In genomic region chr6:51827580-51827979, GRCh38 we compare ENCODE assay signal across 16 cellular contexts.
DNase-seq lines count a peak whose midpoint lies in the region; ATAC-seq, FAIRE-seq and TF ChIP-seq lines count a peak whose summit lies in the region.
"Had no signal": no experiment of that assay in that cellular context is flagged by ENCODE, and none has a peak within 500 bp of the region (broad histone marks: within the 10 kb centered on the region; RNA-seq: fewer than 3 reads in every experiment).

No MANE protein-coding gene starts in this region.

- no peaks in the 10 kb centered on the region for H4K20me1 ChIP-seq in K562 (replicated peaks; ENCODE audit: control insufficient read depth, insufficient read depth, low read length)
- H4K20me1 ChIP-seq: BLaER1 treated with 17β-estradiol and CSF1 and Interleukin-3, amounts not matched to agents 10 nM and 100 nM had no signal

- H3K27me3 ChIP-seq in HUES6 (ENCODE audit: control insufficient read depth, insufficient read depth, low read length) (no peaks in the 10 kb centered on the region), K562 (ENCODE audit: control insufficient read depth in 2 of 2, insufficient read depth in 2 of 2, low read length in 2 of 2) (no peaks in the 10 kb centered on the region)
- H3K27me3 ChIP-seq: BLaER1 treated with 17β-estradiol and CSF1 and Interleukin-3, amounts not matched to agents 10 nM and 100 nM had no signal

- H3K9ac ChIP-seq in HUES6 (ENCODE audit: low read length) (no peak overlapping the region), K562 (ENCODE audit: insufficient read depth in 1 of 2, low read depth in 2 of 2, low read length in 2 of 2) (no peak overlapping the region)
- H3K9ac ChIP-seq: BLaER1 treated with 17β-estradiol and CSF1 and Interleukin-3, amounts not matched to agents 10 nM and 100 nM had no signal

- no peaks in the 10 kb centered on the region for H3K9me3 ChIP-seq in HUES6 (ENCODE audit: control insufficient read depth, insufficient read depth, low read depth, low read length)
- H3K9me3 ChIP-seq in K562 (replicated peaks; ENCODE audit: control insufficient read depth, insufficient read depth, low read depth, low read length): no peaks in the 10 kb centered on the region
- H3K9me3 ChIP-seq: BLaER1 treated with 17β-estradiol and CSF1 and Interleukin-3, amounts not matched to agents 10 nM and 100 nM had no signal

- H3K9me1 ChIP-seq in K562 (ENCODE audit: control insufficient read depth, insufficient read depth, low read length): no peaks in the 10 kb centered on the region

- no peaks in the 10 kb centered on the region for H3K4me1 Mint-ChIP-seq in activated T-cell treated with anti-CD3 and anti-CD28 coated beads, Interleukin-2, amount 50 U/mL, for 72 hours (ENCODE audit: low read depth)
- no peaks in the 10 kb centered on the region for H3K4me1 Mint-ChIP-seq in naive thymus-derived CD8-positive, alpha-beta T cell
- H3K4me1 Mint-ChIP-seq: CD4-positive, CD25-positive, alpha-beta regulatory T cell had no signal

- H3K4me3 ChIP-seq in HUES6 (ENCODE audit: low read depth, low read length) (peak overlapping the region; percentile 4; the same call in 1 of the 2 replicates), K562 (no peak overlapping the region)
- H3K4me3 ChIP-seq: BLaER1 treated with 17β-estradiol and CSF1 and Interleukin-3, amounts not matched to agents 10 nM and 100 nM; GM12878 had no signal

- peak; percentile 15 for FAIRE-seq in K562 (lab: Jason Lieb, UNC)
- FAIRE-seq: GM12878, GM18507, H54 had no signal

- CTCF ChIA-PET in K562 (lab: Yijun Ruan, JAX; ENCODE audit: low intra/inter-chr PET ratio): no interaction called here

- TF ChIP-seq POLR2A in K562 (conservative IDR thresholded peaks at IDR 0.05): no peak

- TF ChIP-seq RAD21 in K562 (CRISPR knock-in tag; conservative IDR thresholded peaks at IDR 0.05 in 1 of 2, IDR thresholded peaks at IDR 0.05 in 1 of 2): no peak

- peak; percentile 67 for DNase-seq in DMS53 (lab: John Stamatoyannopoulos, UW)
- peak; percentile 5 to 56 for DNase-seq in NCI-H526 (lab: John Stamatoyannopoulos, UW)
- DNase-seq in K562 (ENCODE audit: extremely low read depth in 1 of 4, low spot score in 3 of 4): no peak
- DNase-seq in activated T-cell treated with anti-CD3 and anti-CD28 coated beads, Interleukin-2, amount 50 U/mL, for 72 hours: no peak
- no peak for DNase-seq in naive thymus-derived CD8-positive, alpha-beta T cell
- DNase-seq: ACHN; CD4-positive, CD25-positive, alpha-beta regulatory T cell; DMS79 had no signal

- H3K36me3 Mint-ChIP-seq in activated T-cell treated with anti-CD3 and anti-CD28 coated beads, Interleukin-2, amount 50 U/mL, for 72 hours (ENCODE audit: insufficient read depth in 2 of 2): no peaks in the 10 kb centered on the region
- no peaks in the 10 kb centered on the region for H3K36me3 Mint-ChIP-seq in naive thymus-derived CD8-positive, alpha-beta T cell
- H3K36me3 Mint-ChIP-seq: CD4-positive, CD25-positive, alpha-beta regulatory T cell had no signal

- H3K27ac ChIP-seq in HUES6 (ENCODE audit: low read depth, low read length): no peak overlapping the region
- no peak overlapping the region for H3K27ac ChIP-seq in K562 (ENCODE audit: extremely low read depth, low read depth, low read length)
- H3K27ac ChIP-seq: BLaER1 treated with 17β-estradiol and CSF1 and Interleukin-3, amounts not matched to agents 10 nM and 100 nM had no signal

- H3K4me2 ChIP-seq in K562 (ENCODE audit: insufficient read depth, low read length): no peak overlapping the region
- H3K4me2 ChIP-seq: BLaER1 treated with 17β-estradiol and CSF1 and Interleukin-3, amounts not matched to agents 10 nM and 100 nM had no signal

- no peak overlapping the region for H3K27ac Mint-ChIP-seq in activated T-cell treated with anti-CD3 and anti-CD28 coated beads, Interleukin-2, amount 50 U/mL, for 72 hours
- no peak overlapping the region for H3K27ac Mint-ChIP-seq in naive thymus-derived CD8-positive, alpha-beta T cell
- H3K27ac Mint-ChIP-seq: CD4-positive, CD25-positive, alpha-beta regulatory T cell had no signal

- no peak overlapping the region for H3K4me3 Mint-ChIP-seq in activated T-cell treated with anti-CD3 and anti-CD28 coated beads, Interleukin-2, amount 50 U/mL, for 72 hours
- no peak overlapping the region for H3K4me3 Mint-ChIP-seq in naive thymus-derived CD8-positive, alpha-beta T cell
- H3K4me3 Mint-ChIP-seq: CD4-positive, CD25-positive, alpha-beta regulatory T cell had no signal

- H3K4me1 ChIP-seq in HUES6 (ENCODE audit: control insufficient read depth, insufficient read depth, low read length): peaks cover 17% of the 10 kb centered on the region
- no peaks in the 10 kb centered on the region for H3K4me1 ChIP-seq in K562 (replicated peaks in 1 of 2; ENCODE audit: control insufficient read depth in 2 of 2, insufficient read depth in 2 of 2, low read length in 2 of 2)
- H3K4me1 ChIP-seq: BLaER1 treated with 17β-estradiol and CSF1 and Interleukin-3, amounts not matched to agents 10 nM and 100 nM had no signal

- no TSS peak for BruUV-seq in K562 (replicated peaks; lab: Mats Ljungman, UMichigan)

- intact Hi-C loops in K562 (cut with micrococcal nuclease): no loop called here

- no peaks in the 10 kb centered on the region for H3K9me3 Mint-ChIP-seq in activated T-cell treated with anti-CD3 and anti-CD28 coated beads, Interleukin-2, amount 50 U/mL, for 72 hours
- peaks cover 0 to 4% (median 0%) of the 10 kb centered on the region in 9 donors for H3K9me3 Mint-ChIP-seq in naive thymus-derived CD8-positive, alpha-beta T cell
- H3K9me3 Mint-ChIP-seq: CD4-positive, CD25-positive, alpha-beta regulatory T cell had no signal

- POLR2A ChIA-PET in K562 (lab: Yijun Ruan, JAX): no interaction called here
- POLR2A ChIA-PET in naive thymus-derived CD8-positive, alpha-beta T cell (lab: Charles Lee): no interaction called here

- in situ Hi-C loops in K562 (cut with MboI): no loop called here

- H2AFZ ChIP-seq in K562 (ENCODE audit: low read depth, low read length): no peak overlapping the region

- H3K36me3 ChIP-seq in HUES6 (ENCODE audit: control insufficient read depth, insufficient read depth, low read length) (no peaks in the 10 kb centered on the region), K562 (ENCODE audit: control insufficient read depth, insufficient read depth, low read length) (no peaks in the 10 kb centered on the region)
- H3K36me3 ChIP-seq: BLaER1 treated with 17β-estradiol and CSF1 and Interleukin-3, amounts not matched to agents 10 nM and 100 nM had no signal

- TF ChIP-seq CTCF in K562 (IDR thresholded peaks at IDR 0.05 in 2 of 3, conservative IDR thresholded peaks at IDR 0.05 in 1 of 3; ENCODE audit: insufficient read depth in 2 of 3, low read depth in 1 of 3, low read length in 3 of 3): no peak

- no peak for ATAC-seq in K562
- no peak for ATAC-seq in HG03108 (IDR thresholded peaks at IDR 0.05; ENCODE audit: unreplicated experiment)
- no peak for ATAC-seq in activated T-cell treated with anti-CD3 and anti-CD28 coated beads, Interleukin-2, amount 50 U/mL, for 72 hours (replicated peaks in 1 of 2)
- no peak for ATAC-seq in naive thymus-derived CD8-positive, alpha-beta T cell
- ATAC-seq in HG03469 (IDR thresholded peaks at IDR 0.05; ENCODE audit: unreplicated experiment): no peak
- ATAC-seq: GM12878, HCT116 had no signal

- TF ChIP-seq EP300 in K562 (IDR thresholded peaks at IDR 0.05; ENCODE audit: low read length): no peak

- H3K27me3 Mint-ChIP-seq in activated T-cell treated with anti-CD3 and anti-CD28 coated beads, Interleukin-2, amount 50 U/mL, for 72 hours (ENCODE audit: low read depth): no peaks in the 10 kb centered on the region
- peaks cover 3 to 18% (median 4%) of the 10 kb centered on the region in 5 donors for H3K27me3 Mint-ChIP-seq in naive thymus-derived CD8-positive, alpha-beta T cell
- H3K27me3 Mint-ChIP-seq: CD4-positive, CD25-positive, alpha-beta regulatory T cell had no signal

- no peaks in the 10 kb centered on the region for H3K79me2 ChIP-seq in K562 (ENCODE audit: control insufficient read depth, insufficient read depth, low read length)

- 0% methylated on average over 1 of the region's 1 CpG for WGBS in K562 (ENCODE audit: insufficient coverage, low coverage, missing lambda C conversion rate)

TF ChIP-seq in K562, 482 proteins besides CTCF, POLR2A, EP300 and RAD21 (continues in another document):
- no peak for TF ChIP-seq ZNF165 (CRISPR knock-in tag; IDR thresholded peaks at IDR 0.05; ENCODE audit: borderline replicate concordance)
- no peak for TF ChIP-seq ZNF695 (CRISPR knock-in tag; IDR thresholded peaks at IDR 0.05)
- no peak for TF ChIP-seq ZFP36 (IDR thresholded peaks at IDR 0.05; ENCODE audit: low read depth, low read length, partially characterized antibody)
- TF ChIP-seq ELF2 (CRISPR knock-in tag; IDR thresholded peaks at IDR 0.05): no peak
- no peak for TF ChIP-seq GTF2E2 (tag; IDR thresholded peaks at IDR 0.05)
- TF ChIP-seq, protein P1, sequence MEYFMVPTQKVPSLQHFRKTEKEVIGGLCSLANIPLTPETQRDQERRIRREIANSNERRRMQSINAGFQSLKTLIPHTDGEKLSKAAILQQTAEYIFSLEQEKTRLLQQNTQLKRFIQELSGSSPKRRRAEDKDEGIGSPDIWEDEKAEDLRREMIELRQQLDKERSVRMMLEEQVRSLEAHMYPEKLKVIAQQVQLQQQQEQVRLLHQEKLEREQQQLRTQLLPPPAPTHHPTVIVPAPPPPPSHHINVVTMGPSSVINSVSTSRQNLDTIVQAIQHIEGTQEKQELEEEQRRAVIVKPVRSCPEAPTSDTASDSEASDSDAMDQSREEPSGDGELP (CRISPR knock-in tag; IDR thresholded peaks at IDR 0.05; ENCODE audit: borderline replicate concordance): no peak
- TF ChIP-seq, protein P2, sequence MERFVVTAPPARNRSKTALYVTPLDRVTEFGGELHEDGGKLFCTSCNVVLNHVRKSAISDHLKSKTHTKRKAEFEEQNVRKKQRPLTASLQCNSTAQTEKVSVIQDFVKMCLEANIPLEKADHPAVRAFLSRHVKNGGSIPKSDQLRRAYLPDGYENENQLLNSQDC (CRISPR knock-in tag; IDR thresholded peaks at IDR 0.05): no peak
- no peak for TF ChIP-seq TEAD1 (CRISPR knock-in tag; IDR thresholded peaks at IDR 0.05)
- TF ChIP-seq, protein P3, sequence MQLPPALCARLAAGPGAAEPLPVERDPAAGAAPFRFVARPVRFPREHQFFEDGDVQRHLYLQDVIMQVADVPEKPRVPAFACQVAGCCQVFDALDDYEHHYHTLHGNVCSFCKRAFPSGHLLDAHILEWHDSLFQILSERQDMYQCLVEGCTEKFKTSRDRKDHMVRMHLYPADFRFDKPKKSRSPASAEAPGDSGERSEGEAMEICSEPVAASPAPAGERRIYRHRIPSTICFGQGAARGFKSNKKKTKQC (CRISPR knock-in tag; IDR thresholded peaks at IDR 0.05): no peak
- no peak for TF ChIP-seq E2F5 (CRISPR knock-in tag; IDR thresholded peaks at IDR 0.05)

Comparison
In these comparisons a context has a peak if more than half of its experiments do, and no peak if none do; other contexts are left out.
1. DNase-seq: peak in DMS53 (single experiment) and NCI-H526 (2 of 2); none in K562 (0 of 4), activated T-cell treated with anti-CD3 and anti-CD28 coated beads, Interleukin-2, amount 50 U/mL, for 72 hours (0 of 2) and naive thymus-derived CD8-positive, alpha-beta T cell (0 of 10).